Comparison of ENCODE assay signal across 11 cellular contexts in genomic region chr10:99535764-99536399, GRCh38. TPM values are rescaled to one million over a fixed set of nuclear protein-coding genes. Genes with fewer than 3 reads are reported as not detected.
DNase-seq lines count a peak whose midpoint lies in the region; ATAC-seq, FAIRE-seq and TF ChIP-seq lines count a peak whose summit lies in the region.
"Had no signal": no experiment of that assay in that cellular context is flagged by ENCODE, and none has a peak within 500 bp of the region (broad histone marks: within the 10 kb centered on the region; RNA-seq: fewer than 3 reads in every experiment).

No MANE protein-coding gene starts in this region.

- BruUV-seq in GM12878 (replicated peaks; lab: Mats Ljungman, UMichigan): no TSS peak

- H3K36me3 Mint-ChIP-seq in naive thymus-derived CD8-positive, alpha-beta T cell: peaks cover 0 to 7% (median 3%) of the 10 kb centered on the region in 3 donors

- H3K4me2 ChIP-seq in GM12878 (ENCODE audit: control insufficient read depth, insufficient read depth): peak overlapping the region; percentile 50

- in situ Hi-C loops in GM12878 (cut with MboI): no loop called here
- in situ Hi-C loops in transverse colon (cut with MboI; ENCODE audit: low pct_ligation_motif_present in 1 of 4, low pct_unique_long_range_greater_than_20kb in 1 of 4, low sequenced_read_pairs in 3 of 4): no loop called here

- H3K79me2 ChIP-seq in GM12878 (ENCODE audit: control insufficient read depth, insufficient read depth, low read length): no peaks in the 10 kb centered on the region

- no peak overlapping the region for H3K9ac ChIP-seq in GM12878 (ENCODE audit: control insufficient read depth, insufficient read depth, low read length)

- RAD21 ChIA-PET in GM12878 (lab: Charles Lee; ENCODE audit: unreplicated experiment): no interaction called here

- TF ChIP-seq RAD21 in GM12878 (IDR thresholded peaks at IDR 0.05; ENCODE audit: insufficient read depth, low read depth, low read length): no peak

- no peak for TF ChIP-seq EP300 in GM12878 (IDR thresholded peaks at IDR 0.05; ENCODE audit: borderline replicate concordance in 1 of 2, control insufficient read depth in 1 of 2, low read depth in 2 of 2, low read length in 2 of 2)
- TF ChIP-seq EP300 in transverse colon (IDR thresholded peaks at IDR 0.05; ENCODE audit: low read depth): no peak
- no peak for TF ChIP-seq EP300 in gastroesophageal sphincter (IDR thresholded peaks at IDR 0.05)

- H4K20me1 ChIP-seq in GM12878 (ENCODE audit: control insufficient read depth, insufficient read depth): no peaks in the 10 kb centered on the region

- peaks cover 53 to 94% (median 66%) of the 10 kb centered on the region in 5 donors for H3K27me3 Mint-ChIP-seq in naive thymus-derived CD8-positive, alpha-beta T cell

- 10% methylated on average over 42 to 44 of the region's 44 CpGs for WGBS in heart right ventricle, 2 donors
- 55% methylated on average over 38 of the region's 44 CpGs for WGBS in GM12878 (ENCODE audit: insufficient coverage, insufficient replicate concordance, low lambda C conversion rate, missing lambda C conversion rate)
- 0 to 14% methylated on average over 3 to 44 of the region's 44 CpGs for WGBS in transverse colon (ENCODE audit: low coverage in 1 of 2), 2 donors
- WGBS in gastroesophageal sphincter (ENCODE audit: low coverage in 1 of 2), 2 donors: 3 to 23% methylated on average over 7 to 15 of the region's 44 CpGs

- H3K4me1 Mint-ChIP-seq in naive thymus-derived CD8-positive, alpha-beta T cell: peaks cover 13 to 54% (median 52%) of the 10 kb centered on the region in 4 donors

- H3K4me3 ChIP-seq in heart right ventricle: peak overlapping the region; percentile 3 to 42 (median 24)
- H3K4me3 ChIP-seq in GM12878: no peak overlapping the region
- peak overlapping the region; percentile 21 to 55 (median 46) for H3K4me3 ChIP-seq in transverse colon
- peak overlapping the region in 1 of 2 donors; percentile 43 for H3K4me3 ChIP-seq in gastroesophageal sphincter

- H3K9me3 ChIP-seq in heart right ventricle (no peaks in the 10 kb centered on the region), GM12878 (replicated peaks; ENCODE audit: control insufficient read depth, insufficient read depth, low read length) (peaks cover 3% of the 10 kb centered on the region; the same call in 2 of the 3 replicates), transverse colon (no peaks in the 10 kb centered on the region), gastroesophageal sphincter (no peaks in the 10 kb centered on the region)

- H3K36me3 ChIP-seq in heart right ventricle (no peaks in the 10 kb centered on the region), GM12878 (ENCODE audit: control insufficient read depth in 2 of 2, insufficient read depth in 2 of 2, low read length in 1 of 2) (no peaks in the 10 kb centered on the region), transverse colon (no peaks in the 10 kb centered on the region), gastroesophageal sphincter (no peaks in the 10 kb centered on the region)

- H3K27me3 ChIP-seq in heart right ventricle (peaks cover 60 to 100% (median 99%) of the 10 kb centered on the region in 7 donors), GM12878 (replicated peaks in 1 of 2; ENCODE audit: control insufficient read depth in 2 of 2, insufficient read depth in 2 of 2, low read length in 1 of 2) (peaks cover 34 to 38% of the 10 kb centered on the region in 2 experiments), transverse colon (peaks cover 100% of the 10 kb centered on the region), gastroesophageal sphincter (peaks cover 100% of the 10 kb centered on the region)

- POLR2A ChIA-PET in GM12878 (lab: Charles Lee): no interaction called here
- POLR2A ChIA-PET in naive thymus-derived CD8-positive, alpha-beta T cell (lab: Charles Lee): no interaction called here

- SMC1A ChIA-PET in GM12878 (lab: Charles Lee; ENCODE audit: uncharacterized antibody, unreplicated experiment): no interaction called here

- TF ChIP-seq POLR2A in GM12878 (IDR thresholded peaks at IDR 0.05; ENCODE audit: low read depth, low read length) (no peak), transverse colon (IDR thresholded peaks at IDR 0.05) (no peak), gastroesophageal sphincter (IDR thresholded peaks at IDR 0.05) (no peak)

- no peak for FAIRE-seq in GM12878 (lab: Jason Lieb, UNC)
- FAIRE-seq: GM12892 had no signal

- ATAC-seq in heart right ventricle: no peak
- ATAC-seq in left cardiac atrium: no peak
- ATAC-seq in GM12878: no peak
- no peak for ATAC-seq in naive thymus-derived CD8-positive, alpha-beta T cell
- no peak for ATAC-seq in gastroesophageal sphincter

- H2AFZ ChIP-seq in GM12878 (ENCODE audit: control insufficient read depth, low read depth, low read length): no peak overlapping the region

- H3K27ac Mint-ChIP-seq in naive thymus-derived CD8-positive, alpha-beta T cell: no peak overlapping the region

- DNase-seq in heart right ventricle (no peak), left cardiac atrium (no peak), GM12878 (ENCODE audit: low read depth, low spot score) (no peak), transverse colon (no peak), NCI-H1048 (lab: John Stamatoyannopoulos, UW) (no peak)
- no peak for DNase-seq in naive thymus-derived CD8-positive, alpha-beta T cell
- DNase-seq in NK-92 treated with Interleukin-12 subunit alpha and Interleukin-12 subunit beta, amount 100 ng/mL, for 24 hours (lab: John Stamatoyannopoulos, UW): no peak
- DNase-seq: activated CD4-positive, alpha-beta T cell treated with anti-CD3 and anti-CD28 coated beads, Interleukin-2, amount 50 U/mL, for 48 hours had no signal

- intact Hi-C loops in heart right ventricle (cut with DNase I): no loop called here
- intact Hi-C loops in left cardiac atrium (cut with DNase I): no loop called here
- intact Hi-C loops in GM12878 (cut with micrococcal nuclease; ENCODE audit: unreplicated experiment): no loop called here
- intact Hi-C loops in transverse colon (cut with DNase I; ENCODE audit: low total_unique reads): loop anchor here (5.0 kb wide), 1 partner anchor 104 kb away; the partner anchor contains the start of gene GOT1

- CTCF ChIA-PET in GM12878 (lab: Yijun Ruan, JAX): no interaction called here

- peaks cover 0 to 7% (median 0%) of the 10 kb centered on the region in 9 donors for H3K9me3 Mint-ChIP-seq in naive thymus-derived CD8-positive, alpha-beta T cell

- peak overlapping the region; percentile 12 to 65 (median 47) for H3K4me3 Mint-ChIP-seq in naive thymus-derived CD8-positive, alpha-beta T cell

- H3K27ac ChIP-seq in heart right ventricle: no peak overlapping the region
- H3K27ac ChIP-seq in GM12878 (ENCODE audit: control insufficient read depth, insufficient read depth): no peak overlapping the region
- peak overlapping the region; percentile 86 to 94 (median 90) for H3K27ac ChIP-seq in transverse colon
- no peak overlapping the region for H3K27ac ChIP-seq in gastroesophageal sphincter
- H3K27ac ChIP-seq: C4-2B had no signal

- peaks cover 7 to 62% (median 47%) of the 10 kb centered on the region in 9 donors for H3K4me1 ChIP-seq in heart right ventricle
- no peaks in the 10 kb centered on the region; the same call in 1 of the 2 replicates for H3K4me1 ChIP-seq in GM12878 (ENCODE audit: control insufficient read depth, insufficient read depth, low read length)
- peaks cover 7 to 54% (median 42%) of the 10 kb centered on the region in 4 donors for H3K4me1 ChIP-seq in transverse colon
- peaks cover 0 to 66% (median 25%) of the 10 kb centered on the region in 3 donors for H3K4me1 ChIP-seq in gastroesophageal sphincter

- no peak for TF ChIP-seq CTCF in heart right ventricle (IDR thresholded peaks at IDR 0.05)
- no peak for TF ChIP-seq CTCF in GM12878 (IDR thresholded peaks at IDR 0.05 in 2 of 3, conservative IDR thresholded peaks at IDR 0.05 in 1 of 3; ENCODE audit: control insufficient read depth in 2 of 3, extremely low read depth in 1 of 3, insufficient read depth in 1 of 3, low read depth in 3 of 3, low read length in 3 of 3)
- TF ChIP-seq CTCF in transverse colon (IDR thresholded peaks at IDR 0.05): no peak
- no peak for TF ChIP-seq CTCF in gastroesophageal sphincter (IDR thresholded peaks at IDR 0.05)

TF ChIP-seq in GM12878, 131 proteins besides CTCF, POLR2A, EP300 and RAD21 (continues in another document):
- TF ChIP-seq RCOR1 (conservative IDR thresholded peaks at IDR 0.05; ENCODE audit: low read depth, low read length): no peak
- no peak for TF ChIP-seq SUZ12 (IDR thresholded peaks at IDR 0.05; ENCODE audit: unreplicated experiment)

RNA-seq across cellular contexts. Expression of gene NKX2-3, which starts 3.1 kb away (rescaled TPM):
- total RNA-seq in heart right ventricle: not detected
- not detected for polyA plus RNA-seq in heart right ventricle
- total RNA-seq in left cardiac atrium: not detected
- not detected in 2 replicates for total RNA-seq in GM12878 (2013; cell fraction: nucleolus; rRNA removed)
- not detected in 2 replicates for total RNA-seq in GM12878 (2014; rRNA removed)
- not detected in 2 replicates for total RNA-seq in GM12878 (2014; rRNA removed; fragmentation: Illumina TruSeq; extraction: Trizol)
- not detected in 2 replicates for total RNA-seq in GM12878 (2021)
- polyA plus RNA-seq in GM12878 (2011; ENCODE audit: low read depth): not detected
- polyA plus RNA-seq in GM12878 (2011; rRNA removed): not detected in 2 replicates
- not detected in 2 replicates for polyA plus RNA-seq in GM12878 (2011; cell fraction: cytosol; rRNA removed)
- not detected in 2 replicates for polyA plus RNA-seq in GM12878 (2011; cell fraction: nucleus; rRNA removed)
- not detected in 2 replicates for polyA plus RNA-seq in GM12878 (2012)
- polyA plus RNA-seq in GM12878 (2014; fragmentation: Illumina TruSeq; extraction: Trizol): not detected in 2 replicates
- polyA plus RNA-seq in GM12878 (2014; fragmentation: Nextera tagmentation; extraction: Ambion mirVana): not detected
- polyA plus RNA-seq in GM12878 (2014; rRNA removed): not detected in 2 replicates
- not detected for polyA plus RNA-seq in GM12878 (2016; fragmentation: Nextera tagmentation; extraction: Ambion mirVana)
- not detected in 2 replicates for polyA minus RNA-seq in GM12878 (2011; rRNA and poly(A)+ RNA removed)
- polyA minus RNA-seq in GM12878 (2011; cell fraction: cytosol; rRNA and poly(A)+ RNA removed): not detected in 2 replicates
- not detected in 2 replicates for polyA minus RNA-seq in GM12878 (2011; cell fraction: nucleus; rRNA and poly(A)+ RNA removed)
- not detected for total RNA-seq in naive thymus-derived CD8-positive, alpha-beta T cell
- not detected for polyA plus RNA-seq in naive thymus-derived CD8-positive, alpha-beta T cell
- total RNA-seq in transverse colon: 10 to 100 TPM in 2 of 4 donors, 1 to 10 TPM in 2; 7.0 to 11.1 (median 9.7) TPM
- under 1 TPM in 1 of 4 donors, not detected in 3; 0.54 TPM for total RNA-seq in gastroesophageal sphincter

Comparison
In these comparisons a context has a peak if more than half of its experiments do, and no peak if none do; other contexts are left out.
1. H3K27ac ChIP-seq: peak in transverse colon (4 of 4); none in heart right ventricle (0 of 10), GM12878 (single experiment) and gastroesophageal sphincter (0 of 4).
2. RNA of gene NKX2-3, which starts 3.1 kb away (total RNA-seq): 7.0 to 11.1 TPM in transverse colon; 0.54 TPM in gastroesophageal sphincter, not detected in heart right ventricle, not detected in left cardiac atrium, not detected in GM12878 and not detected in naive thymus-derived CD8-positive, alpha-beta T cell; every median in the first group is over 4 times any median in the second.